ENCODE assay signal across 8 cellular contexts in the genomic region with DNA sequence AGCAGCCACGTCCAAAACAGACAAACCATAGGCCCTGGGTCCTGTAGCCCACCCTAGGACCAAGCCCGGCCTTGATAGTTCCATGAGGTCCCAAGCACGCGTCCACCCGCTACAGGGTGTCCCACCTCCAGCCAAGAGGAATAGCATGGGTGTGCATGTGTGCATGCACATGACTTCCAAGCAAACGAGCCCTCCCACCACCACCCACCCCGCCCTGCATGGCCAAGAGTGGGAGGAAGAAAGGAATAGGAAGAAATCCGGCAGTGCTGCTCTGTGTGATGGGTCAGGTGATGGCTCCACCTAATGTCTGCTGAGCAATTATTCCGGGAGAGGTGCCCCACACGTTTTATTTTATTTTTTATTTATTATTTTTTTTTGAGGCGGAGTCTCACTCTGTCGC.
"Had no signal": no experiment of that assay in that cellular context is flagged by ENCODE, and none has a peak within 500 bp of the region (broad histone marks: within the 10 kb centered on the region; RNA-seq: fewer than 3 reads in every experiment).

No MANE protein-coding gene starts in this region.

- H2AFZ ChIP-seq: GM23248 had no signal

- ATAC-seq: HCT116, HepG2 had no signal

- H3K36me3 ChIP-seq: HAP-1 had no signal

- H3K9me3 ChIP-seq: HAP-1 had no signal

- DNase-seq: GM23248, GOT3, H7, KBM-7 had no signal

- H3K4me3 ChIP-seq: GM23248, HAP-1 had no signal

- H3K4me1 ChIP-seq: HAP-1 had no signal

- H3K27ac ChIP-seq: GM23248, HL-60 had no signal
